In genomic region chr4:121684016-121684415, GRCh38 we compare ENCODE assay signal across 29 cellular contexts.
"Had no signal": no experiment of that assay in that cellular context is flagged by ENCODE, and none has a peak within 500 bp of the region (broad histone marks: within the 10 kb centered on the region; RNA-seq: fewer than 3 reads in every experiment).

No MANE protein-coding gene starts in this region.

- H3K4me1 Mint-ChIP-seq: activated CD4-positive, alpha-beta T cell treated with anti-CD3 and anti-CD28 coated beads for 36 hours; activated naive CD4-positive, alpha-beta T cell treated with anti-CD3 and anti-CD28 coated beads, Interleukin-2, amount 50 U/mL, for 24 hours; activated naive CD8-positive, alpha-beta T cell treated with anti-CD3 and anti-CD28 coated beads, Interleukin-2, amount 10 ng/mL, durations not matched to agents 7 days and 5 days had no signal

- DNase-seq: activated CD4-positive, alpha-beta T cell treated with anti-CD3 and anti-CD28 coated beads for 36 hours; activated CD4-positive, alpha-beta T cell treated with anti-CD3 and anti-CD28 coated beads, Interleukin-2, amount 10 ng/mL, durations not matched to agents 7 days and 5 days; activated CD4-positive, alpha-beta T cell treated with anti-CD3 and anti-CD28 coated beads, Interleukin-2, amount 50 U/mL, for 48 hours; activated CD8-positive, alpha-beta T cell treated with anti-CD3 and anti-CD28 coated beads, Interleukin-2, amount 10 ng/mL, durations not matched to agents 7 days and 5 days; activated gamma-delta T cell; activated naive CD4-positive, alpha-beta T cell treated with Interleukin-2 at 50 U/mL for 16 hours; activated naive CD8-positive, alpha-beta T cell treated with anti-CD3 and anti-CD28 coated beads, Interleukin-2, amount 10 ng/mL, durations not matched to agents 7 days and 5 days; activated T-cell treated with anti-CD3 and anti-CD28 coated beads, Interleukin-2, amount 50 U/mL, for 24 hours; adrenal gland; body of pancreas; Karpas-422; MG63; MV-4-11; NCI-H1092; NCI-H1436 treated with DMSO at 0.1 percent for 48 hours; NCI-H1694 treated with DMSO at 0.1 percent for 48 hours; NCI-H2029; NCI-H345; NCI-H524 treated with DMSO at 0.1 percent for 48 hours; NCI-H748 treated with DMSO at 0.1 percent for 48 hours; NK-92 treated with Interleukin-12 subunit alpha and Interleukin-12 subunit beta, amount 100 ng/mL, for 24 hours; PC-9; Right ventricle myocardium superior had no signal

- H3K9me3 Mint-ChIP-seq: activated CD4-positive, alpha-beta T cell treated with anti-CD3 and anti-CD28 coated beads, Interleukin-2, amount 10 ng/mL, durations not matched to agents 7 days and 5 days; activated naive CD4-positive, alpha-beta T cell treated with anti-CD3 and anti-CD28 coated beads, Interleukin-2, amount 50 U/mL, for 24 hours; activated naive CD8-positive, alpha-beta T cell treated with anti-CD3 and anti-CD28 coated beads, Interleukin-2, amount 10 ng/mL, durations not matched to agents 7 days and 5 days; activated T-cell treated with anti-CD3 and anti-CD28 coated beads, Interleukin-2, amount 50 U/mL, for 24 hours; activated T-helper 2 cell treated with anti-CD3 and anti-CD28 coated beads, Interferon-gamma antibody, Interleukin-2, Interleukin-4, amounts not matched to agents 10 μg/mL and 5 μg/mL and 100 μg/mL, durations not matched to agents 14 hours and 24 hours and 36 hours; T-helper 1 cell treated with Interleukin-12 subunit alpha and Interleukin-12 subunit beta and Interleukin-4 antibody, amounts not matched to agents 30 μg/mL and 1 μg/mL, for 36 hours; T-helper 2 cell treated with Interferon-gamma antibody and Interleukin-4, amounts not matched to agents 5 μg/mL and 100 μg/mL, for 36 hours had no signal

- H3K4me3 Mint-ChIP-seq: activated CD4-positive, alpha-beta T cell treated with anti-CD3 and anti-CD28 coated beads for 36 hours; activated CD4-positive, alpha-beta T cell treated with anti-CD3 and anti-CD28 coated beads, Interleukin-2, amount 10 ng/mL, durations not matched to agents 7 days and 5 days; activated CD8-positive, alpha-beta T cell treated with anti-CD3 and anti-CD28 coated beads, Interleukin-2, amount 10 ng/mL, durations not matched to agents 7 days and 5 days; activated naive CD4-positive, alpha-beta T cell treated with anti-CD3 and anti-CD28 coated beads, Interleukin-2, amount 50 U/mL, for 24 hours; activated naive CD8-positive, alpha-beta T cell treated with anti-CD3 and anti-CD28 coated beads, Interleukin-2, amount 10 ng/mL, durations not matched to agents 7 days and 5 days; activated T-cell treated with anti-CD3 and anti-CD28 coated beads, Interleukin-2, amount 50 U/mL, for 24 hours; T-helper 1 cell treated with Interleukin-12 subunit alpha and Interleukin-12 subunit beta and Interleukin-4 antibody, amounts not matched to agents 30 μg/mL and 1 μg/mL, for 36 hours; T-helper 2 cell treated with Interferon-gamma antibody and Interleukin-4, amounts not matched to agents 5 μg/mL and 100 μg/mL, for 36 hours had no signal

- H3K36me3 ChIP-seq: breast epithelium had no signal

- H3K27me3 Mint-ChIP-seq: activated CD4-positive, alpha-beta T cell treated with anti-CD3 and anti-CD28 coated beads for 36 hours; activated CD4-positive, alpha-beta T cell treated with anti-CD3 and anti-CD28 coated beads, Interleukin-2, amount 10 ng/mL, durations not matched to agents 7 days and 5 days; activated naive CD4-positive, alpha-beta T cell treated with anti-CD3 and anti-CD28 coated beads, Interleukin-2, amount 50 U/mL, for 24 hours; activated naive CD8-positive, alpha-beta T cell treated with anti-CD3 and anti-CD28 coated beads, Interleukin-2, amount 10 ng/mL, durations not matched to agents 7 days and 5 days; activated T-cell treated with anti-CD3 and anti-CD28 coated beads, Interleukin-2, amount 50 U/mL, for 24 hours had no signal

- FAIRE-seq: astrocyte had no signal

- H3K4me3 ChIP-seq: adrenal gland, body of pancreas, breast epithelium, MG63, PC-9 had no signal

- H3K9me3 ChIP-seq: adrenal gland, body of pancreas, breast epithelium, MG63 had no signal

- H3K4me1 ChIP-seq: breast epithelium had no signal

- H3K27ac ChIP-seq: adrenal gland, body of pancreas, breast epithelium, PC-9 had no signal

- H3K27me3 ChIP-seq: adrenal gland, body of pancreas, breast epithelium, MG63 had no signal

- H3K27ac Mint-ChIP-seq: activated CD4-positive, alpha-beta T cell treated with anti-CD3 and anti-CD28 coated beads for 36 hours; activated CD4-positive, alpha-beta T cell treated with anti-CD3 and anti-CD28 coated beads, Interleukin-2, amount 10 ng/mL, durations not matched to agents 7 days and 5 days; activated CD8-positive, alpha-beta T cell treated with anti-CD3 and anti-CD28 coated beads, Interleukin-2, amount 10 ng/mL, durations not matched to agents 7 days and 5 days; activated naive CD4-positive, alpha-beta T cell treated with anti-CD3 and anti-CD28 coated beads, Interleukin-2, amount 50 U/mL, for 24 hours; activated naive CD8-positive, alpha-beta T cell treated with anti-CD3 and anti-CD28 coated beads, Interleukin-2, amount 10 ng/mL, durations not matched to agents 7 days and 5 days; activated T-cell treated with anti-CD3 and anti-CD28 coated beads, Interleukin-2, amount 50 U/mL, for 24 hours; activated T-helper 2 cell treated with anti-CD3 and anti-CD28 coated beads, Interferon-gamma antibody, Interleukin-2, Interleukin-4, amounts not matched to agents 10 μg/mL and 5 μg/mL and 100 μg/mL, durations not matched to agents 14 hours and 24 hours and 36 hours; T-helper 1 cell treated with Interleukin-12 subunit alpha and Interleukin-12 subunit beta and Interleukin-4 antibody, amounts not matched to agents 30 μg/mL and 1 μg/mL, for 36 hours; T-helper 2 cell treated with Interferon-gamma antibody and Interleukin-4, amounts not matched to agents 5 μg/mL and 100 μg/mL, for 36 hours had no signal
